Comparison of ENCODE assay signal across 22 cellular contexts in genomic region chr6:107186047-107186446, GRCh38.
"Had no signal": no experiment of that assay in that cellular context is flagged by ENCODE, and none has a peak within 500 bp of the region (broad histone marks: within the 10 kb centered on the region; RNA-seq: fewer than 3 reads in every experiment).

No MANE protein-coding gene starts in this region.

- H3K36me3 ChIP-seq: heart right ventricle, lower lobe of right lung, ovary, suprapubic skin, transverse colon, upper lobe of right lung, uterus had no signal

- H3K9me3 Mint-ChIP-seq: effector memory CD8-positive, alpha-beta T cell; immature natural killer cell; memory B cell; natural killer cell; stimulated activated naive B cell treated with anti-CD40 and anti-IgM and Interleukin-4, amounts not matched to agents 10 μg/mL and 1 μg/mL and 100 μg/mL, for 72 hours; stimulated activated naive CD8-positive, alpha-beta T cell treated with anti-CD3 and anti-CD28 coated beads, Interleukin-15, Interleukin-2, amounts not matched to agents 100 ng/mL and 50 ng/mL, for 24 hours had no signal

- ATAC-seq: effector memory CD8-positive, alpha-beta T cell; psoas muscle; stimulated activated naive B cell treated with anti-CD40 and anti-IgM and Interleukin-4, amounts not matched to agents 10 μg/mL and 1 μg/mL and 100 μg/mL, for 72 hours had no signal

- H3K4me3 ChIP-seq: esophagus squamous epithelium, heart right ventricle, lower lobe of right lung, ovary, psoas muscle, skin epidermis, spleen, suprapubic skin, transverse colon, upper lobe of right lung, uterus had no signal

- H3K4me3 Mint-ChIP-seq: effector memory CD8-positive, alpha-beta T cell; immature natural killer cell; memory B cell; natural killer cell; stimulated activated naive B cell treated with anti-CD40 and anti-IgM and Interleukin-4, amounts not matched to agents 10 μg/mL and 1 μg/mL and 100 μg/mL, for 72 hours; stimulated activated naive CD8-positive, alpha-beta T cell treated with anti-CD3 and anti-CD28 coated beads, Interleukin-15, Interleukin-2, amounts not matched to agents 100 ng/mL and 50 ng/mL, for 24 hours had no signal

- DNase-seq: cortex of kidney; effector memory CD8-positive, alpha-beta T cell; erythroblast; esophagus squamous epithelium; foreskin melanocyte; heart right ventricle; immature natural killer cell; left ventricle myocardium superior; lower lobe of right lung; natural killer cell; psoas muscle; spleen; stimulated activated naive B cell treated with anti-CD40 and anti-IgM and Interleukin-4, amounts not matched to agents 10 μg/mL and 1 μg/mL and 100 μg/mL, for 72 hours; transverse colon; upper lobe of right lung; uterus had no signal

- H3K27ac Mint-ChIP-seq: effector memory CD8-positive, alpha-beta T cell; memory B cell; natural killer cell; stimulated activated naive B cell treated with anti-CD40 and anti-IgM and Interleukin-4, amounts not matched to agents 10 μg/mL and 1 μg/mL and 100 μg/mL, for 72 hours; stimulated activated naive CD8-positive, alpha-beta T cell treated with anti-CD3 and anti-CD28 coated beads, Interleukin-15, Interleukin-2, amounts not matched to agents 100 ng/mL and 50 ng/mL, for 24 hours had no signal

- H3K9me3 ChIP-seq: esophagus squamous epithelium, heart right ventricle, lower lobe of right lung, ovary, psoas muscle, spleen, suprapubic skin, transverse colon, upper lobe of right lung, uterus had no signal

- H3K27me3 Mint-ChIP-seq: effector memory CD8-positive, alpha-beta T cell; memory B cell; stimulated activated naive B cell treated with anti-CD40 and anti-IgM and Interleukin-4, amounts not matched to agents 10 μg/mL and 1 μg/mL and 100 μg/mL, for 72 hours; stimulated activated naive CD8-positive, alpha-beta T cell treated with anti-CD3 and anti-CD28 coated beads, Interleukin-15, Interleukin-2, amounts not matched to agents 100 ng/mL and 50 ng/mL, for 24 hours had no signal

- H3K36me3 Mint-ChIP-seq: natural killer cell had no signal

- H3K4me1 ChIP-seq: esophagus squamous epithelium, heart right ventricle, lower lobe of right lung, psoas muscle, spleen, suprapubic skin, transverse colon, upper lobe of right lung, uterus had no signal

- H3K27ac ChIP-seq: esophagus squamous epithelium, heart right ventricle, lower lobe of right lung, ovary, psoas muscle, skin epidermis, spleen, suprapubic skin, transverse colon, upper lobe of right lung, uterus had no signal

- H3K4me1 Mint-ChIP-seq: immature natural killer cell; memory B cell; stimulated activated naive B cell treated with anti-CD40 and anti-IgM and Interleukin-4, amounts not matched to agents 10 μg/mL and 1 μg/mL and 100 μg/mL, for 72 hours had no signal

- FAIRE-seq: endometrium had no signal

- H3K27me3 ChIP-seq: esophagus squamous epithelium, heart right ventricle, ovary, spleen, suprapubic skin, transverse colon, upper lobe of right lung, uterus had no signal
